ENCODE assay signal across 8 cellular contexts in the genomic region with DNA sequence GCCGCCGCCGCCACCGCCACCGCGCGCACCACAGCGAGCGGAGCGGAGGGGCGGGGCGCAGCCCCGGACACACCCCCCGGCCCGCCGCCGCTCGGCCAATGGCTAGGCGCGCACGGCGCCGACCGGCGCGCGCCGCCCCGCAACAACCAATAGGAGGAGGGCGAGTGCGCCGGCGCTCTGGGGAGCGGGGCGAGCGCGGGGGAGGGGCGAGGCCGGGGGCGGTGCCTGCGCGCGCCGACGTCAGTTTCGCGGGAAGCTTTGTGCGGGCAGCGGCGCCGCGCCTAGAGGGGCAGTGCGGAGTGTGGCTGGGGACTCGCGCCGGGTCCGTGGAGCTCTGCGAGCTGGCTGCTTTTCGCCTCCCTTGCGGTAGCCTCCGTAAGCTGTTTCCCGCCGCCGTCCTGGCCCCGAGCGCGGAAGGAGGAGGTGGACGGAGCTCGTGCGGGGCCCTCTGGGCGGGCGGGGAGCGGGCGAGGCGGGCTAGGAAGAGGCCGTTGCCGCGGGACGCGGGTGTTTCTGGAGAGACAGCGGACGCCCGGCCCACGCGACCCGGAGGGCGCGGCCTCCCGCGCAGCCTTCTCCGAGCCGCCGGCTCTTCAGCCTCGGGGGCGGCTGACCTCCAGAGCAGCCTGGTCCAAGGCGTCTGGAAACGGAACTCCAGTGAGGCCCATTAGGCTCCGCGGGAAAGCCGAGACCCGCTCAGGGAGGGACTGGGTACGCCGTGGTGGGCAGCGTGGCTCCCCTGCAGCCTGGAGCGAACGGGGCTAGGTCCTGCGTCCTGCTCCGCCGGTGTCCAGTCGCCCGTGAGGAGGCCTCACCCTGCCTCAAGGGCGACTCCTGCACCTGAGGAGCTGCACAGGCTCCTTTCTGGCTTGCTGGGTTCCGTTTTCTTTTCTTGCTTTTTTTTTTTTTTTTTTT. TPM values are rescaled to one million over a fixed set of nuclear protein-coding genes. Genes with fewer than 3 reads are reported as not detected.
DNase-seq lines count a peak whose midpoint lies in the region; ATAC-seq and TF ChIP-seq lines count a peak whose summit lies in the region.

Gene ZMYND19, minus strand, starts transcription at position 44 of the 915 bp plus-strand sequence. CDS start 249 bp downstream, outside the sequence.

- H3K27me3 ChIP-seq in BJ (ENCODE audit: control insufficient read depth, insufficient read depth, low read length): no peaks in the 10 kb centered on the region
- no peaks in the 10 kb centered on the region for H3K27me3 ChIP-seq in right lobe of liver

- H3K27ac ChIP-seq in right lobe of liver: no peak within 1 kb of the TSS

- peak within 1 kb of the TSS; percentile 92 for H3K27ac Mint-ChIP-seq in activated CD4-positive, alpha-beta T cell treated with anti-CD3 and anti-CD28 coated beads, Interleukin-2, amount 10 ng/mL, durations not matched to agents 7 days and 5 days

- intact Hi-C loops in right lobe of liver (cut with DNase I): no loop called here

- DNase-seq in BJ (ENCODE audit: low read depth) (no peak), NCI-H526 treated with DMSO at 0.1 percent for 48 hours (lab: John Stamatoyannopoulos, UW) (peak; percentile 53), dermis blood vessel endothelial cell (peak; percentile 93), right lobe of liver (peak; percentile 90 to 92 (median 92))
- peak; percentile 88 for DNase-seq in activated CD4-positive, alpha-beta T cell treated with anti-CD3 and anti-CD28 coated beads, Interleukin-2, amount 10 ng/mL, durations not matched to agents 7 days and 5 days
- peak; percentile 88 for DNase-seq in stimulated activated CD4-positive, alpha-beta T cell treated with anti-CD3 and anti-CD28 coated beads, Interleukin-4, amount 100 ng/mL, for 24 hours

- H3K4me3 ChIP-seq in BJ (ENCODE audit: low read depth, low read length): peak within 1 kb of the TSS; percentile 86
- peak within 1 kb of the TSS; percentile 81 to 87 (median 85) for H3K4me3 ChIP-seq in right lobe of liver

- POLR2A ChIA-PET in BJ (lab: Charles Lee): no interaction called here
- POLR2A ChIA-PET in activated CD4-positive, alpha-beta T cell treated with anti-CD3 and anti-CD28 coated beads, Interleukin-2, amount 10 ng/mL, durations not matched to agents 7 days and 5 days (lab: Charles Lee): interaction anchor here (0.6 to 1.2 kb wide), 2 partner anchors 12 to 31 kb away, joined by 3 read pairs; partner anchors contain the start of gene DPH7

- peak; percentile 17 for TF ChIP-seq POLR2A in right lobe of liver (IDR thresholded peaks at IDR 0.05)

- peaks cover 10% of the 10 kb centered on the region for H3K36me3 Mint-ChIP-seq in activated CD4-positive, alpha-beta T cell treated with anti-CD3 and anti-CD28 coated beads, Interleukin-2, amount 10 ng/mL, durations not matched to agents 7 days and 5 days (ENCODE audit: low read depth)

- no peaks in the 10 kb centered on the region for H3K9me3 ChIP-seq in right lobe of liver

- no peaks in the 10 kb centered on the region for H3K9me3 Mint-ChIP-seq in activated CD4-positive, alpha-beta T cell treated with anti-CD3 and anti-CD28 coated beads, Interleukin-2, amount 10 ng/mL, durations not matched to agents 7 days and 5 days

- H3K4me1 ChIP-seq in right lobe of liver: peaks cover 0 to 17% (median 6%) of the 10 kb centered on the region in 4 donors

- peak within 1 kb of the TSS; percentile 94 for H3K4me3 Mint-ChIP-seq in activated CD4-positive, alpha-beta T cell treated with anti-CD3 and anti-CD28 coated beads, Interleukin-2, amount 10 ng/mL, durations not matched to agents 7 days and 5 days

- no peaks in the 10 kb centered on the region for H3K27me3 Mint-ChIP-seq in activated CD4-positive, alpha-beta T cell treated with anti-CD3 and anti-CD28 coated beads, Interleukin-2, amount 10 ng/mL, durations not matched to agents 7 days and 5 days

- H3K4me1 Mint-ChIP-seq in activated CD4-positive, alpha-beta T cell treated with anti-CD3 and anti-CD28 coated beads, Interleukin-2, amount 10 ng/mL, durations not matched to agents 7 days and 5 days: peaks cover 25% of the 10 kb centered on the region

- ATAC-seq in GM19328 (IDR thresholded peaks at IDR 0.05; ENCODE audit: unreplicated experiment) (peak; percentile 81), HG03460 (IDR thresholded peaks at IDR 0.05; ENCODE audit: unreplicated experiment) (peak; percentile 82), right lobe of liver (peak; percentile 95 to 98 (median 96))

- WGBS in right lobe of liver (ENCODE audit: insufficient coverage, low coverage, low lambda C conversion rate, missing lambda C conversion rate): 4% methylated on average over 12 of the region's 113 CpGs

- H3K36me3 ChIP-seq in BJ (ENCODE audit: control insufficient read depth, insufficient read depth, low read length): peaks cover 17% of the 10 kb centered on the region
- H3K36me3 ChIP-seq in right lobe of liver: peaks cover 0 to 14% (median 0%) of the 10 kb centered on the region in 4 donors

- CTCF ChIA-PET in BJ (lab: Yijun Ruan, JAX): interaction anchor here (1.5 kb wide), 1 partner anchor 55 kb away, joined by 4 read pairs; no protein-coding TSS in a partner anchor
- CTCF ChIA-PET in activated CD4-positive, alpha-beta T cell treated with anti-CD3 and anti-CD28 coated beads, Interleukin-2, amount 10 ng/mL, durations not matched to agents 7 days and 5 days (lab: Charles Lee): interaction anchor here (0.7 to 4.5 kb wide), 3 partner anchors 12 to 325 kb away, joined by 3 to 37 read pairs (median 3); partner anchors contain the start of genes DPH7 and EXD3

- TF ChIP-seq CTCF in BJ (IDR thresholded peaks at IDR 0.05; ENCODE audit: insufficient read depth, low read depth, low read length) (no peak), right lobe of liver (IDR thresholded peaks at IDR 0.05) (no peak)

RNA-seq across cellular contexts. Expression of gene ZMYND19, which starts in this region (rescaled TPM):
- 13.8 and 14.9 TPM in 2 replicates for polyA plus RNA-seq in BJ (2011; rRNA removed)
- 8.1 and 10.2 TPM in 2 replicates for polyA minus RNA-seq in BJ (2011; rRNA and poly(A)+ RNA removed)
- total RNA-seq in activated CD4-positive, alpha-beta T cell treated with anti-CD3 and anti-CD28 coated beads, Interleukin-2, amount 10 ng/mL, durations not matched to agents 7 days and 5 days: 10 to 100 TPM; 24.7 to 26.5 TPM
- total RNA-seq in dermis blood vessel endothelial cell (16.8 and 18.4 TPM in 2 replicates), right lobe of liver (10 to 100 TPM in 2 of 6 experiments, 1 to 10 TPM in 4; 8.4 to 11.7 (median 9.0) TPM)
